In genomic region chr13:98905199-98905598, GRCh38 we compare ENCODE assay signal across 23 cellular contexts.
DNase-seq lines count a peak whose midpoint lies in the region; ATAC-seq lines count a peak whose summit lies in the region.
"Had no signal": no experiment of that assay in that cellular context is flagged by ENCODE, and none has a peak within 500 bp of the region (broad histone marks: within the 10 kb centered on the region; RNA-seq: fewer than 3 reads in every experiment).

No MANE protein-coding gene starts in this region.

- H3K4me3 ChIP-seq in CD8-positive, alpha-beta memory T cell (ENCODE audit: low read length), result no peak overlapping the region
- H3K4me3 ChIP-seq: A549; BLaER1 treated with 17β-estradiol and CSF1 and Interleukin-3, amounts not matched to agents 10 nM and 100 nM; SJSA1 had no signal

- POLR2A ChIA-PET in CD8-positive, alpha-beta memory T cell (lab: Charles Lee), result no interaction called here

- peak overlapping the region; percentile 40 to 83 for H3K27ac Mint-ChIP-seq in activated naive CD4-positive, alpha-beta T cell treated with anti-CD3 and anti-CD28 coated beads, Interleukin-2, amount 50 U/mL, for 72 hours
- H3K27ac Mint-ChIP-seq in CD8-positive, alpha-beta memory T cell, result peak overlapping the region in 6 of 8 donors; percentile 1 to 55 (median 30)
- H3K27ac Mint-ChIP-seq in central memory CD8-positive, alpha-beta T cell (ENCODE audit: low read depth), result peak overlapping the region; percentile 36

- H3K36me3 ChIP-seq in CD8-positive, alpha-beta memory T cell (ENCODE audit: insufficient read depth, low read length), result peaks cover 27% of the 10 kb centered on the region

- H3K4me1 ChIP-seq in CD8-positive, alpha-beta memory T cell (ENCODE audit: insufficient read depth, low read length), result peaks cover 7% of the 10 kb centered on the region

- H3K9me3 Mint-ChIP-seq in activated naive CD4-positive, alpha-beta T cell treated with anti-CD3 and anti-CD28 coated beads, Interleukin-2, amount 50 U/mL, for 72 hours, result no peaks in the 10 kb centered on the region
- no peaks in the 10 kb centered on the region for H3K9me3 Mint-ChIP-seq in CD8-positive, alpha-beta memory T cell
- no peaks in the 10 kb centered on the region for H3K9me3 Mint-ChIP-seq in central memory CD8-positive, alpha-beta T cell
- H3K9me3 Mint-ChIP-seq: IgD-negative memory B cell had no signal

- H3K27me3 ChIP-seq in CD8-positive, alpha-beta memory T cell (ENCODE audit: insufficient read depth, low read length, poor library complexity, severe bottlenecking), result no peaks in the 10 kb centered on the region
- H3K27me3 ChIP-seq: BLaER1 treated with 17β-estradiol and CSF1 and Interleukin-3, amounts not matched to agents 10 nM and 100 nM; SJSA1 had no signal

- H3K9me3 ChIP-seq in CD8-positive, alpha-beta memory T cell (ENCODE audit: low read length), result no peaks in the 10 kb centered on the region
- H3K9me3 ChIP-seq: A549; BLaER1 treated with 17β-estradiol and CSF1 and Interleukin-3, amounts not matched to agents 10 nM and 100 nM; SJSA1 had no signal

- H3K36me3 Mint-ChIP-seq in activated naive CD4-positive, alpha-beta T cell treated with anti-CD3 and anti-CD28 coated beads, Interleukin-2, amount 50 U/mL, for 72 hours, result peaks cover 0 to 5% of the 10 kb centered on the region in 2 donors
- peaks cover 14 to 67% (median 30%) of the 10 kb centered on the region in 3 donors for H3K36me3 Mint-ChIP-seq in CD8-positive, alpha-beta memory T cell
- peaks cover 20% of the 10 kb centered on the region for H3K36me3 Mint-ChIP-seq in central memory CD8-positive, alpha-beta T cell (ENCODE audit: insufficient read depth)

- H3K4me1 Mint-ChIP-seq in CD8-positive, alpha-beta memory T cell, result peaks cover 2 to 14% (median 14%) of the 10 kb centered on the region in 3 donors
- H3K4me1 Mint-ChIP-seq in central memory CD8-positive, alpha-beta T cell, result peaks cover 5% of the 10 kb centered on the region
- H3K4me1 Mint-ChIP-seq: IgD-negative memory B cell had no signal

- DNase-seq in activated naive CD4-positive, alpha-beta T cell treated with anti-CD3 and anti-CD28 coated beads, Interleukin-2, amount 50 U/mL, for 72 hours (ENCODE audit: low spot score in 2 of 2), result no peak
- no peak for DNase-seq in activated naive CD4-positive, alpha-beta T cell treated with anti-CD3 and anti-CD28 coated beads, Interleukin-2, amount 50 U/mL, for 16 hours
- no peak for DNase-seq in CD8-positive, alpha-beta memory T cell
- DNase-seq in central memory CD8-positive, alpha-beta T cell (ENCODE audit: low spot score in 2 of 2), result no peak
- DNase-seq in activated T-cell treated with anti-CD3 and anti-CD28 coated beads for 4 hours, result no peak
- DNase-seq: AML-193; DMS53; MM.1S; NCI-H2029; NCI-H446 treated with DMSO at 0.1 percent for 48 hours; NCI-H526; NCI-H82; NK-92 treated with Interleukin-12 subunit alpha and Interleukin-12 subunit beta, amount 100 ng/mL, for 24 hours; PC-3 had no signal

- H3K27ac ChIP-seq in CD8-positive, alpha-beta memory T cell (ENCODE audit: low read depth, low read length), result no peak overlapping the region
- H3K27ac ChIP-seq: A549; BLaER1 treated with 17β-estradiol and CSF1 and Interleukin-3, amounts not matched to agents 10 nM and 100 nM; HL-60; KMS-11; SJSA1 had no signal

- ATAC-seq in activated naive CD4-positive, alpha-beta T cell treated with anti-CD3 and anti-CD28 coated beads, Interleukin-2, amount 50 U/mL, for 72 hours, result peak in 1 of 2 donors; percentile 62
- ATAC-seq in central memory CD8-positive, alpha-beta T cell (replicated peaks; ENCODE audit: extremely low read depth, poor library complexity, severe bottlenecking), result no peak
- ATAC-seq in GM19467 (IDR thresholded peaks at IDR 0.05; ENCODE audit: unreplicated experiment) (no peak), GM19452 (IDR thresholded peaks at IDR 0.05; ENCODE audit: unreplicated experiment) (no peak)
- ATAC-seq: A549, PC-3, Right ventricle myocardium inferior had no signal

- no peaks in the 10 kb centered on the region for H3K27me3 Mint-ChIP-seq in CD8-positive, alpha-beta memory T cell
- H3K27me3 Mint-ChIP-seq in central memory CD8-positive, alpha-beta T cell, result no peaks in the 10 kb centered on the region
- H3K27me3 Mint-ChIP-seq: IgD-negative memory B cell had no signal

- H3K4me3 Mint-ChIP-seq in CD8-positive, alpha-beta memory T cell, result no peak overlapping the region
- H3K4me3 Mint-ChIP-seq in central memory CD8-positive, alpha-beta T cell, result no peak overlapping the region
- H3K4me3 Mint-ChIP-seq: IgD-negative memory B cell had no signal

- CTCF ChIA-PET in CD8-positive, alpha-beta memory T cell (lab: Charles Lee), result no interaction called here
